8 cellular contexts compared by ENCODE assay signal in genomic region chr17:79010304-79010646, GRCh38. TPM values are rescaled to one million over a fixed set of nuclear protein-coding genes. Genes with fewer than 3 reads are reported as not detected.
DNase-seq lines count a peak whose midpoint lies in the region; ATAC-seq and TF ChIP-seq lines count a peak whose summit lies in the region.

No MANE protein-coding gene starts in this region.

- H3K79me2 ChIP-seq in mesendoderm (ENCODE audit: control insufficient read depth, insufficient read depth, low read length) = peaks cover 14% of the 10 kb centered on the region

- H2BK5ac ChIP-seq in mesendoderm (ENCODE audit: low read length) = no peak overlapping the region

- H3K23ac ChIP-seq in mesendoderm (ENCODE audit: low read length) = no peak overlapping the region

- H3K36me3 ChIP-seq in breast epithelium (no peaks in the 10 kb centered on the region), mesendoderm (ENCODE audit: control insufficient read depth, insufficient read depth, low read length) (no peaks in the 10 kb centered on the region), upper lobe of right lung (no peaks in the 10 kb centered on the region)

- no peak overlapping the region for H4K5ac ChIP-seq in mesendoderm (ENCODE audit: low read length)

- no peaks in the 10 kb centered on the region for H3K27me3 ChIP-seq in breast epithelium
- H3K27me3 ChIP-seq in mesendoderm (ENCODE audit: insufficient read depth, low read length, poor library complexity) = no peaks in the 10 kb centered on the region
- H3K27me3 ChIP-seq in upper lobe of right lung = no peaks in the 10 kb centered on the region

- DNase-seq in activated T-cell treated with anti-CD3 and anti-CD28 coated beads, Interleukin-2, amount 50 U/mL, for 72 hours = no peak
- no peak for DNase-seq in activated T-cell treated with anti-CD3 and anti-CD28 coated beads, Interleukin-2, amount 50 U/mL, for 1 hour
- DNase-seq in breast epithelium (ENCODE audit: low spot score in 2 of 2) (peak in 1 of 2 donors; percentile 50), mesendoderm (no peak), upper lobe of right lung (no peak), medulla oblongata (ENCODE audit: extremely low spot score) (no peak), foreskin melanocyte (no peak), DMS114 treated with DMSO at 0.1 percent for 48 hours (lab: John Stamatoyannopoulos, UW; ENCODE audit: unreplicated experiment) (no peak)

- no CpG with 5 or more reads among the region's 7 CpGs for WGBS in mesendoderm (ENCODE audit: extremely low coverage, insufficient coverage, low lambda C conversion rate)

- peaks cover 17 to 21% of the 10 kb centered on the region in 2 donors for H3K4me1 ChIP-seq in breast epithelium
- peaks cover 7% of the 10 kb centered on the region for H3K4me1 ChIP-seq in mesendoderm (ENCODE audit: control insufficient read depth, low read depth, low read length)
- H3K4me1 ChIP-seq in upper lobe of right lung = peaks cover 42% of the 10 kb centered on the region

- H2BK120ac ChIP-seq in mesendoderm (ENCODE audit: low read depth, low read length) = no peak overlapping the region

- H3K9me3 ChIP-seq in breast epithelium = no peaks in the 10 kb centered on the region
- no peaks in the 10 kb centered on the region for H3K9me3 ChIP-seq in upper lobe of right lung

- peak overlapping the region; percentile 14 for H4K8ac ChIP-seq in mesendoderm (ENCODE audit: low read depth, low read length)

- peak overlapping the region; percentile 97 for H3K27ac Mint-ChIP-seq in activated T-cell treated with anti-CD3 and anti-CD28 coated beads, Interleukin-2, amount 50 U/mL, for 72 hours

- peaks cover 27% of the 10 kb centered on the region for H3K79me1 ChIP-seq in mesendoderm (ENCODE audit: low read length)

- H3K4me1 Mint-ChIP-seq in activated T-cell treated with anti-CD3 and anti-CD28 coated beads, Interleukin-2, amount 50 U/mL, for 72 hours (ENCODE audit: low read depth) = peaks cover 54% of the 10 kb centered on the region

- peak overlapping the region; percentile 79 for H3K9ac ChIP-seq in mesendoderm (ENCODE audit: low read length)

- intact Hi-C loops in breast epithelium (cut with DNase I; ENCODE audit: low total_unique reads) (no loop called here), upper lobe of right lung (cut with DNase I) (no loop called here)

- no peak for ATAC-seq in activated T-cell treated with anti-CD3 and anti-CD28 coated beads, Interleukin-2, amount 50 U/mL, for 72 hours (replicated peaks in 1 of 2)
- ATAC-seq in upper lobe of right lung = no peak

- TF ChIP-seq CTCF in breast epithelium (IDR thresholded peaks at IDR 0.05) = no peak
- no peak for TF ChIP-seq CTCF in upper lobe of right lung (IDR thresholded peaks at IDR 0.05)

- H3K4me3 Mint-ChIP-seq in activated T-cell treated with anti-CD3 and anti-CD28 coated beads, Interleukin-2, amount 50 U/mL, for 72 hours = peak overlapping the region; percentile 92

- H3K36me3 Mint-ChIP-seq in activated T-cell treated with anti-CD3 and anti-CD28 coated beads, Interleukin-2, amount 50 U/mL, for 72 hours (ENCODE audit: insufficient read depth in 2 of 2) = peaks cover 8 to 9% of the 10 kb centered on the region in 2 donors

- H3K4ac ChIP-seq in mesendoderm (ENCODE audit: low read depth, low read length) = peak overlapping the region; percentile 22

- H3K4me2 ChIP-seq in mesendoderm (ENCODE audit: low read length) = no peak overlapping the region

- H2AK5ac ChIP-seq in mesendoderm (ENCODE audit: low read length) = no peak overlapping the region

- no peak overlapping the region for H3K18ac ChIP-seq in mesendoderm (ENCODE audit: low read length)

- H3K4me3 ChIP-seq in breast epithelium (peak overlapping the region; percentile 70 to 100 (median 97)), mesendoderm (ENCODE audit: low read length) (no peak overlapping the region), upper lobe of right lung (peak overlapping the region; percentile 74)

- H3K27me3 Mint-ChIP-seq in activated T-cell treated with anti-CD3 and anti-CD28 coated beads, Interleukin-2, amount 50 U/mL, for 72 hours (ENCODE audit: low read depth) = peaks cover 7% of the 10 kb centered on the region

- H3K27ac ChIP-seq in breast epithelium = peak overlapping the region; percentile 96 to 100
- no peak overlapping the region for H3K27ac ChIP-seq in mesendoderm (ENCODE audit: low read depth, low read length)
- H3K27ac ChIP-seq in upper lobe of right lung = peak overlapping the region; percentile 89

- TF ChIP-seq POLR2A in breast epithelium (IDR thresholded peaks at IDR 0.05) = no peak

- peak overlapping the region; percentile 94 for H3K56ac ChIP-seq in mesendoderm (ENCODE audit: low read length)

- H3K9me3 Mint-ChIP-seq in activated T-cell treated with anti-CD3 and anti-CD28 coated beads, Interleukin-2, amount 50 U/mL, for 72 hours = peaks cover 2 to 3% of the 10 kb centered on the region in 2 donors

- H2BK15ac ChIP-seq in mesendoderm (replicated peaks; ENCODE audit: low read depth) = no peak overlapping the region

RNA-seq across cellular contexts. Expression of gene CANT1, which starts 0.7 kb away (rescaled TPM):
- 10 to 100 TPM; 52.9 to 58.1 TPM for total RNA-seq in activated T-cell treated with anti-CD3 and anti-CD28 coated beads, Interleukin-2, amount 50 U/mL, for 72 hours
- total RNA-seq in breast epithelium = 10 to 100 TPM; 26.1 to 48.1 (median 41.0) TPM
- polyA plus RNA-seq in mesendoderm (2013, experiment 1 of 2) = 21.0 TPM
- 20.4 TPM for polyA plus RNA-seq in mesendoderm (2013, experiment 2 of 2)
- 59.6 TPM for total RNA-seq in upper lobe of right lung

RNA-seq across cellular contexts. Expression of gene C1QTNF1, which starts 13.7 kb away (rescaled TPM):
- under 1 TPM; 0.31 to 0.88 TPM for total RNA-seq in activated T-cell treated with anti-CD3 and anti-CD28 coated beads, Interleukin-2, amount 50 U/mL, for 72 hours
- total RNA-seq in breast epithelium = 100 to 1,000 TPM in 1 of 3 donors, 10 to 100 TPM in 2; 54.0 to 326 (median 61.9) TPM
- 0.49 TPM for polyA plus RNA-seq in mesendoderm (2013, experiment 1 of 2)
- 0.34 TPM for polyA plus RNA-seq in mesendoderm (2013, experiment 2 of 2)
- 28.3 TPM for total RNA-seq in upper lobe of right lung

RNA-seq across cellular contexts. Expression of gene LGALS3BP, which starts 30.6 kb away (rescaled TPM):
- 10 to 100 TPM; 23.1 to 28.2 TPM for total RNA-seq in activated T-cell treated with anti-CD3 and anti-CD28 coated beads, Interleukin-2, amount 50 U/mL, for 72 hours
- total RNA-seq in breast epithelium (100 to 1,000 TPM; 192 to 532 (median 206) TPM), upper lobe of right lung (405 TPM)
- 15.3 TPM for polyA plus RNA-seq in mesendoderm (2013, experiment 1 of 2)
- polyA plus RNA-seq in mesendoderm (2013, experiment 2 of 2) = 15.6 TPM

Comparison
In these comparisons a context has a peak if more than half of its experiments do, and no peak if none do; other contexts are left out.
1. RNA of gene C1QTNF1, which starts 13.7 kb away (total RNA-seq): 54.0 to 326 TPM in breast epithelium and 28.3 TPM in upper lobe of right lung (single experiment); 0.31 to 0.88 TPM in activated T-cell treated with anti-CD3 and anti-CD28 coated beads, Interleukin-2, amount 50 U/mL, for 72 hours; every median in the first group is over 10 times any median in the second.
2. RNA of gene LGALS3BP, which starts 30.6 kb away (total RNA-seq): 405 TPM in upper lobe of right lung (single experiment) and 192 to 532 TPM in breast epithelium; 23.1 to 28.2 TPM in activated T-cell treated with anti-CD3 and anti-CD28 coated beads, Interleukin-2, amount 50 U/mL, for 72 hours; every median in the first group is over 4 times any median in the second.